8 cellular contexts compared by ENCODE assay signal in genomic region chr15:45637552-45638033, GRCh38. TPM values are rescaled to one million over a fixed set of nuclear protein-coding genes. Genes with fewer than 3 reads are reported as not detected.
DNase-seq lines count a peak whose midpoint lies in the region; ATAC-seq and TF ChIP-seq lines count a peak whose summit lies in the region.

No MANE protein-coding gene starts in this region.

- 0 to 6% (median 4%) methylated on average over 6 of the region's 6 CpGs for WGBS in adrenal gland, 4 donors

- peak; percentile 40 for ATAC-seq in GM18520 (IDR thresholded peaks at IDR 0.05; ENCODE audit: unreplicated experiment)
- peak; percentile 46 for ATAC-seq in HG03066 (IDR thresholded peaks at IDR 0.05; ENCODE audit: low read depth, unreplicated experiment)

- POLR2A ChIA-PET in A673 (lab: Charles Lee; ENCODE audit: low non-redundant PET), result no interaction called here

- H3K4me3 ChIP-seq in A673 (ENCODE audit: low read depth, low read length, poor library complexity, severe bottlenecking) (peak overlapping the region; percentile 17), adrenal gland (peak overlapping the region in 1 of 4 donors; percentile 33)

- no peak for TF ChIP-seq CTCF in A673 (conservative IDR thresholded peaks at IDR 0.05; ENCODE audit: low read depth, low read length)
- TF ChIP-seq CTCF in adrenal gland (IDR thresholded peaks at IDR 0.05), result no peak

- peak overlapping the region; percentile 93 for H3K27ac ChIP-seq in A673 (ENCODE audit: low read depth, low read length, poor library complexity, severe bottlenecking)
- H3K27ac ChIP-seq in adrenal gland, result peak overlapping the region; percentile 42 to 83 (median 72)

- BruUV-seq in A673 (replicated peaks; lab: Mats Ljungman, UMichigan), result TSS peak; percentile 53

- H3K27me3 ChIP-seq in A673 (replicated peaks; ENCODE audit: insufficient read depth, low read depth, low read length, poor library complexity), result no peaks in the 10 kb centered on the region
- H3K27me3 ChIP-seq in adrenal gland, result no peaks in the 10 kb centered on the region

- intact Hi-C loops in A673 (cut with micrococcal nuclease; ENCODE audit: unreplicated experiment), result no loop called here
- intact Hi-C loops in adrenal gland (cut with DNase I), result no loop called here

- no peaks in the 10 kb centered on the region for H3K36me3 ChIP-seq in A673 (ENCODE audit: insufficient read depth, low read length, poor library complexity, severe bottlenecking)
- H3K36me3 ChIP-seq in adrenal gland (replicated peaks in 1 of 2), result no peaks in the 10 kb centered on the region

- no peaks in the 10 kb centered on the region for H3K9me3 ChIP-seq in A673 (ENCODE audit: low read depth, low read length, poor library complexity, severe bottlenecking)
- H3K9me3 ChIP-seq in adrenal gland (replicated peaks in 1 of 3), result no peaks in the 10 kb centered on the region

- peaks cover 22% of the 10 kb centered on the region for H3K4me1 ChIP-seq in A673 (ENCODE audit: insufficient read depth, low read length, poor library complexity, severe bottlenecking)
- peaks cover 31 to 58% of the 10 kb centered on the region in 2 donors for H3K4me1 ChIP-seq in adrenal gland (replicated peaks in 1 of 2)

- peak; percentile 87 for DNase-seq in A673 (ENCODE audit: low spot score)
- peak; percentile 95 for DNase-seq in SIG-M5 treated with dmso at 0.1 percent for 504 hours (lab: John Stamatoyannopoulos, UW; ENCODE audit: unreplicated experiment)
- DNase-seq in adrenal gland, result peak in 6 of 7 donors; percentile 56 to 81 (median 68)
- peak; percentile 42 for DNase-seq in inferior parietal cortex (ENCODE audit: extremely low spot score)
- DNase-seq in stimulated activated CD4-positive, alpha-beta T cell treated with anti-CD3 and anti-CD28 coated beads, Interleukin-2, amount 100 ng/mL, for 48 hours, result peak; percentile 32 to 47
- DNase-seq in NCI-H2107 (lab: John Stamatoyannopoulos, UW), result no peak

- CTCF ChIA-PET in A673 (lab: Charles Lee), result interaction anchor here (0.8 kb wide), 1 partner anchor 49 kb away, joined by 4 read pairs; no protein-coding TSS in a partner anchor

- peak in 1 of 2 donors; percentile 47 for TF ChIP-seq POLR2A in adrenal gland (IDR thresholded peaks at IDR 0.05)

RNA-seq across cellular contexts. Expression of gene SQOR, which starts 2.8 kb away (rescaled TPM):
- total RNA-seq in A673 (2021), result 4.3 and 4.9 TPM in 2 replicates
- total RNA-seq in adrenal gland, result 10 to 100 TPM; 21.2 to 92.7 (median 44.2) TPM
- 10 to 100 TPM; 16.6 to 27.2 (median 19.9) TPM for polyA plus RNA-seq in adrenal gland

RNA-seq across cellular contexts. Expression of gene BLOC1S6, which starts 50.4 kb away (rescaled TPM):
- total RNA-seq in A673 (2021) (51.7 and 55.6 TPM in 2 replicates), adrenal gland (10 to 100 TPM; 38.8 to 87.1 (median 54.3) TPM)
- polyA plus RNA-seq in adrenal gland, result 10 to 100 TPM in 2 of 3 donors, 1 to 10 TPM in 1; 9.9 to 63.7 (median 18.9) TPM
